Comparison of ENCODE assay signal across 7 cellular contexts in the genomic region with DNA sequence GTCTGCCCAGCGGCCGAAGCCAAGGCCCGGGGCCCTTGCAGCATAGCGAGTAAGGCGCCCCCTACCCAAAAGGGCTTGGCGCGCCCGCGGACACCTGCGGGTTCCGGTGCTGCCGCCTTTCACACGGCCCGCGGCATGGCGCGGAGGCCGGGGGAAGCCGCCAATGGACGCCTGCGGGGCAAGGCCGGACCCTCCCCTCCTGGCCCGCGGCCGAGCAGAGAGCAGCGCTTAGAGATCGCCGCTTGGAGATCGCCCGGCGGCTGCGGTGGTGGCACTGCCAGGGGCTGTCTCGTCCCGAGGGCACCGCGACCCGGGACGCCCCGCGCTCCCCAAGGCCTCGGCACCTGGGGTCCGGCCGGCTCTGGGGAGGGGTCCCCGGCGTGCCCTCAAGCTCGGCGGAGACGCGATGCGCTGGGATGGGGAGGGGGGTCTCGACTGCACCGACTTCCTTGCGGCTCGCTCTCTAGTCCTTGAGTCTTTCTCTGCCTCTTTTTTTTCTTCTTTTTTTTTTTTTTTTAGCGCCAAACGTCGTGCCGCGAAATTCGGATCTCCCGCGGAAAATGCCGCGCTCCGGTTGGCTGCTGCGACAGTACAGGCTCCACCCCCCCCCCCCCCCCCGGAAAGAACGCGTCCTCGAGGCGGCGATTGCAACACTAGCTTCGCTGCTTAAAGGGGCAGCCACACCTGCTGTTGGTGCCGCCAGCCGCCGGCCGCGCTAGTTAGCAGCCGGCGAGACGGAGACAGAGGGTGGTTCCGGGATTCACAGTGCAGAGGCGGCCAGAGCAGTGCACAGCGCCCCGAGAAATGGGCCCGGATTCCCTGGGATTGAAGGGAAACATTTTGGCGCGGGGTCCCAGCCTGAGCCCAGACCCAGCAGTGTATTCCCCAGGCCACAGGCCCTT. TPM values are rescaled to one million over a fixed set of nuclear protein-coding genes. Genes with fewer than 3 reads are reported as not detected.
A peak's percentile ranks its signal among the peaks of the same experiment; 100 is the strongest.
DNase-seq lines count a peak whose midpoint lies in the region; ATAC-seq and TF ChIP-seq lines count a peak whose summit lies in the region.

Gene E2F2 (minus strand): TSS at position 484 of the 902 bp plus-strand sequence. CDS start 440 bp downstream, at position 44.

- H3K27me3 ChIP-seq in colonic mucosa (no peaks in the 10 kb centered on the region), left lung (peaks cover 0 to 8% of the 10 kb centered on the region in 2 donors)

- H3K27ac ChIP-seq in colonic mucosa: peak within 1 kb of the TSS; percentile 82
- peak within 1 kb of the TSS in 1 of 2 donors; percentile 91 for H3K27ac ChIP-seq in left lung

- H3K36me3 ChIP-seq in colonic mucosa: no peaks in the 10 kb centered on the region
- no peaks in the 10 kb centered on the region for H3K36me3 ChIP-seq in left lung

- peak within 1 kb of the TSS; percentile 80 to 86 for H3K9ac ChIP-seq in colonic mucosa (ENCODE audit: low read depth in 2 of 2, low read length in 2 of 2)

- H3K9me3 ChIP-seq in colonic mucosa (no peaks in the 10 kb centered on the region), left lung (no peaks in the 10 kb centered on the region)

- ATAC-seq in GM18502 (IDR thresholded peaks at IDR 0.05; ENCODE audit: poor library complexity, unreplicated experiment) (peak; percentile 40), HG03280 (IDR thresholded peaks at IDR 0.05; ENCODE audit: unreplicated experiment) (peak; percentile 53), left lung (peak; percentile 76)

- H3K4me1 ChIP-seq in colonic mucosa: peaks cover 20% of the 10 kb centered on the region
- peaks cover 20 to 89% of the 10 kb centered on the region in 2 donors for H3K4me1 ChIP-seq in left lung

- DNase-seq in NCI-H524 (lab: John Stamatoyannopoulos, UW): peak; percentile 76 to 85
- DNase-seq in activated CD4-positive, alpha-beta T cell treated with anti-CD3 and anti-CD28 coated beads for 48 hours: peak; percentile 88
- DNase-seq in colonic mucosa: peak; percentile 86
- peak; percentile 89 to 93 for DNase-seq in left lung
- DNase-seq in stimulated activated CD4-positive, alpha-beta T cell treated with anti-CD3 and anti-CD28 coated beads, Interleukin-2, amount 100 ng/mL, for 4 hours (ENCODE audit: low read depth): peak; percentile 63

- intact Hi-C loops in colonic mucosa (cut with DNase I) (no loop called here), left lung (cut with DNase I) (no loop called here)

- TF ChIP-seq CTCF in colonic mucosa (IDR thresholded peaks at IDR 0.05) (no peak), left lung (IDR thresholded peaks at IDR 0.05) (no peak)

- H3K4me3 ChIP-seq in colonic mucosa: peak within 1 kb of the TSS; percentile 63
- peak within 1 kb of the TSS; percentile 35 to 66 for H3K4me3 ChIP-seq in left lung

RNA-seq across cellular contexts. Expression of gene E2F2, which starts in this region (rescaled TPM):
- total RNA-seq in colonic mucosa (10 to 100 TPM in 1 of 2 donors, 1 to 10 TPM in 1; 8.2 to 32.9 TPM), left lung (1 to 10 TPM; 3.2 to 4.3 TPM)
